In genomic region chr2:11745613-11746375, GRCh38 we compare ENCODE assay signal across 8 cellular contexts. TPM values are rescaled to one million over a fixed set of nuclear protein-coding genes. Genes with fewer than 3 reads are reported as not detected.
DNase-seq lines count a peak whose midpoint lies in the region; TF ChIP-seq lines count a peak whose summit lies in the region.

No MANE protein-coding gene starts in this region.

- peak overlapping the region; percentile 71 for H3K4me3 Mint-ChIP-seq in activated naive CD4-positive, alpha-beta T cell treated with anti-CD3 and anti-CD28 coated beads for 36 hours

- TF ChIP-seq CTCF in adrenal gland (IDR thresholded peaks at IDR 0.05), result no peak
- TF ChIP-seq CTCF in liver (IDR thresholded peaks at IDR 0.05; ENCODE audit: low read depth, low read length, missing input control), result no peak
- TF ChIP-seq CTCF in tibial artery (IDR thresholded peaks at IDR 0.05), result no peak

- no peaks in the 10 kb centered on the region for H3K9me3 ChIP-seq in adrenal gland (replicated peaks in 1 of 3)
- H3K9me3 ChIP-seq in liver (ENCODE audit: control insufficient read depth in 4 of 4, low read length in 3 of 4), result no peaks in the 10 kb centered on the region
- no peaks in the 10 kb centered on the region for H3K9me3 ChIP-seq in tibial artery

- DNase-seq in activated naive CD4-positive, alpha-beta T cell treated with anti-CD3 and anti-CD28 coated beads for 36 hours, result peak; percentile 41
- no peak for DNase-seq in activated naive CD4-positive, alpha-beta T cell treated with Interleukin-2 at 50 U/mL for 16 hours
- DNase-seq in adrenal gland, result peak in 1 of 7 donors; percentile 22
- DNase-seq in tibial artery, result no peak
- DNase-seq in AG08396 (ENCODE audit: low spot score), result no peak
- DNase-seq in SIG-M5 treated with dmso at 0.1 percent for 504 hours (lab: John Stamatoyannopoulos, UW; ENCODE audit: unreplicated experiment), result no peak
- no peak for DNase-seq in NCI-H1105 treated with DMSO at 0.1 percent for 48 hours (lab: John Stamatoyannopoulos, UW)

- no peaks in the 10 kb centered on the region for H3K9me3 Mint-ChIP-seq in activated naive CD4-positive, alpha-beta T cell treated with anti-CD3 and anti-CD28 coated beads for 36 hours

- H3K36me3 Mint-ChIP-seq in activated naive CD4-positive, alpha-beta T cell treated with anti-CD3 and anti-CD28 coated beads for 36 hours (ENCODE audit: low read depth), result peaks cover 17% of the 10 kb centered on the region

- CTCF ChIA-PET in activated naive CD4-positive, alpha-beta T cell treated with anti-CD3 and anti-CD28 coated beads for 36 hours (lab: Charles Lee), result interaction anchor here (0.7 to 12.2 kb wide), 6 partner anchors 9 to 58 kb away, joined by 3 to 169 read pairs (median 6); no protein-coding TSS in a partner anchor

- 50 to 57% (median 54%) methylated on average over 26 to 27 of the region's 27 CpGs for WGBS in adrenal gland, 4 donors
- WGBS in liver, result 63% methylated on average over 27 of the region's 27 CpGs

- peak overlapping the region; percentile 76 for H3K27ac Mint-ChIP-seq in activated naive CD4-positive, alpha-beta T cell treated with anti-CD3 and anti-CD28 coated beads for 36 hours

- H3K27ac ChIP-seq in adrenal gland, result peak overlapping the region in 4 of 5 donors; percentile 20 to 90 (median 80)
- H3K27ac ChIP-seq in liver (ENCODE audit: low read depth in 1 of 2, low read length in 2 of 2), result peak overlapping the region; percentile 27 to 51
- H3K27ac ChIP-seq in tibial artery, result peak overlapping the region; percentile 78 to 83

- H3K4me1 Mint-ChIP-seq in activated naive CD4-positive, alpha-beta T cell treated with anti-CD3 and anti-CD28 coated beads for 36 hours (ENCODE audit: low read depth), result peaks cover 65% of the 10 kb centered on the region

- no peaks in the 10 kb centered on the region for H3K27me3 Mint-ChIP-seq in activated naive CD4-positive, alpha-beta T cell treated with anti-CD3 and anti-CD28 coated beads for 36 hours (ENCODE audit: low read depth)

- H3K27me3 ChIP-seq in adrenal gland (no peaks in the 10 kb centered on the region), liver (ENCODE audit: control insufficient read depth in 4 of 4, insufficient read depth in 4 of 4, low read length in 3 of 4) (no peaks in the 10 kb centered on the region), tibial artery (no peaks in the 10 kb centered on the region)

- TF ChIP-seq RAD21 in liver (IDR thresholded peaks at IDR 0.05), result no peak

- peak overlapping the region in 1 of 2 donors; percentile 36 for H3K9ac ChIP-seq in liver (ENCODE audit: low read depth in 1 of 2, low read length in 2 of 2)

- H3K4me3 ChIP-seq in adrenal gland (peak overlapping the region in 1 of 4 donors; percentile 94), liver (ENCODE audit: low read depth in 1 of 3, low read length in 3 of 3) (no peak overlapping the region), tibial artery (peak overlapping the region; percentile 72 to 79)

- H3K4me1 ChIP-seq in adrenal gland (replicated peaks in 1 of 2) (peaks cover 14 to 32% of the 10 kb centered on the region in 2 donors), liver (ENCODE audit: control insufficient read depth in 4 of 4, insufficient read depth in 4 of 4, low read length in 3 of 4) (peaks cover 18 to 50% (median 34%) of the 10 kb centered on the region in 4 donors), tibial artery (peaks cover 0 to 59% (median 32%) of the 10 kb centered on the region in 4 donors)

- H3K36me3 ChIP-seq in adrenal gland (replicated peaks in 1 of 2) (no peaks in the 10 kb centered on the region), liver (ENCODE audit: control insufficient read depth in 4 of 4, insufficient read depth in 3 of 4, low read depth in 1 of 4, low read length in 3 of 4) (no peaks in the 10 kb centered on the region), tibial artery (no peaks in the 10 kb centered on the region)

- intact Hi-C loops in activated naive CD4-positive, alpha-beta T cell treated with anti-CD3 and anti-CD28 coated beads for 36 hours (cut with micrococcal nuclease), result loop anchor here (2.0 to 5.0 kb wide), 5 partner anchors 278 to 1623 kb away; partner anchors contain the start of genes E2F6, PDIA6, RRM2 and SLC66A3
- intact Hi-C loops in adrenal gland (cut with DNase I) (loop anchor here in 1 of 2 donors (10.0 kb wide), 1 partner anchor 51 kb away; no protein-coding TSS in a partner anchor), tibial artery (cut with DNase I; ENCODE audit: low total_unique reads) (loop anchor here (10.0 kb wide), 1 partner anchor 281 kb away; the partner anchor contains the start of gene E2F6)

- TF ChIP-seq POLR2A in adrenal gland (IDR thresholded peaks at IDR 0.05), result no peak

TF ChIP-seq in liver, 16 proteins besides CTCF, POLR2A, EP300 and RAD21:
- TF ChIP-seq TAF1 (conservative IDR thresholded peaks at IDR 0.05), result no peak
- no peak for TF ChIP-seq FOXA2 (IDR thresholded peaks at IDR 0.05)
- no peak for TF ChIP-seq ZBTB33 (IDR thresholded peaks at IDR 0.05)
- TF ChIP-seq GABPA (IDR thresholded peaks at IDR 0.05 in 1 of 2, conservative IDR thresholded peaks at IDR 0.05 in 1 of 2), result no peak
- no peak for TF ChIP-seq HNF4A (conservative IDR thresholded peaks at IDR 0.05)
- TF ChIP-seq FOXA1 (IDR thresholded peaks at IDR 0.05), result no peak
- TF ChIP-seq NR2F2 (IDR thresholded peaks at IDR 0.05), result no peak
- TF ChIP-seq, protein P1, sequence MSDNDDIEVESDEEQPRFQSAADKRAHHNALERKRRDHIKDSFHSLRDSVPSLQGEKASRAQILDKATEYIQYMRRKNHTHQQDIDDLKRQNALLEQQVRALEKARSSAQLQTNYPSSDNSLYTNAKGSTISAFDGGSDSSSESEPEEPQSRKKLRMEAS (IDR thresholded peaks at IDR 0.05), result no peak
- no peak for TF ChIP-seq JUND (IDR thresholded peaks at IDR 0.05)
- TF ChIP-seq YY1 (IDR thresholded peaks at IDR 0.05), result no peak
- no peak for TF ChIP-seq SP1 (IDR thresholded peaks at IDR 0.05)
TF ChIP-seq in liver: peak in this region for 0.

RNA-seq across cellular contexts. Expression of gene LPIN1, which starts 0.6 kb away (rescaled TPM):
- 100 to 1,000 TPM in 1 of 2 experiments, 10 to 100 TPM in 1; 96.4 to 102 TPM for total RNA-seq in activated naive CD4-positive, alpha-beta T cell treated with anti-CD3 and anti-CD28 coated beads for 36 hours
- 10 to 100 TPM; 19.9 to 53.4 (median 36.8) TPM for total RNA-seq in adrenal gland
- polyA plus RNA-seq in adrenal gland, result 10 to 100 TPM; 17.0 to 58.3 (median 23.3) TPM
- total RNA-seq in liver, result 10 to 100 TPM; 10.1 to 27.4 TPM
- polyA plus RNA-seq in liver, result 10 to 100 TPM; 12.3 to 14.6 TPM

Comparison
In these comparisons a context has a peak if more than half of its experiments do, and no peak if none do; other contexts are left out.
1. H3K4me3 ChIP-seq: peak in tibial artery (2 of 2); none in liver (0 of 3).
2. Peak in every context shown above with its lines, with median percentiles within 50 percentile points of each other: H3K27ac ChIP-seq.